ENCODE assay signal across 26 cellular contexts in the genomic region with DNA sequence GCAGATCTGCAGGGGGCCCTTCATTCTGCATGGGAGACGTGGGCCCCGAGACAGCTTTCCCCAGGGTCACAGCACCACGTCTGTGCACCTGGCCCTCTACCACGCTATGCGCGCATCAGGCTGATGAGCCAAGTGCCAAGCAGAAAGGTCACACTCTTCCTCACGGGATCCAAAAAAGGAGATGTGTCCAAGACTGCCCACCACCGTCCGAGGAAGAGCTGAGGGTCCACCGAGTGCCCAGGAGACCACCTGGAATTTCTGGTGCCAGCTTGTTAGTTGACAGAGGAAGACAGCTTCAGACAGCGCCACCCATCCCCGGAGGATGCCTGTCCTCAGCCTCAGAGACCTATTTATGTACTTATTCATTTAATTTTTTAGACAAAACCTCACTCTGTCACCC.
DNase-seq lines count a peak whose midpoint lies in the region; ATAC-seq, FAIRE-seq and TF ChIP-seq lines count a peak whose summit lies in the region.
"Had no signal": no experiment of that assay in that cellular context is flagged by ENCODE, and none has a peak within 500 bp of the region (broad histone marks: within the 10 kb centered on the region; RNA-seq: fewer than 3 reads in every experiment).

No MANE protein-coding gene starts in this region.

- H3K4me3 Mint-ChIP-seq in activated CD4-positive, alpha-beta memory T cell treated with anti-CD3 and anti-CD28 coated beads, Interleukin-2, amount 10 ng/mL, durations not matched to agents 7 days and 5 days = no peak overlapping the region
- H3K4me3 Mint-ChIP-seq: CD8-positive, alpha-beta T cell had no signal

- no peak overlapping the region for H3K56ac ChIP-seq in H1 (replicated peaks; ENCODE audit: insufficient read length, low read depth, low read length)

- no peak overlapping the region for H2BK5ac ChIP-seq in H1 (ENCODE audit: low read depth, low read length)

- no peaks in the 10 kb centered on the region for H4K20me1 ChIP-seq in H1 (replicated peaks in 1 of 2; ENCODE audit: control insufficient read depth in 1 of 2, insufficient read depth in 2 of 2, low read length in 2 of 2)

- no peak overlapping the region; the same call in 1 of the 2 replicates for H4K8ac ChIP-seq in H1 (ENCODE audit: extremely low read depth, insufficient read depth, low read length)

- POLR2A ChIA-PET in H1 (lab: Charles Lee; ENCODE audit: partially characterized antibody) = no interaction called here
- POLR2A ChIA-PET in activated CD4-positive, alpha-beta memory T cell treated with anti-CD3 and anti-CD28 coated beads, Interleukin-2, amount 10 ng/mL, durations not matched to agents 7 days and 5 days (lab: Charles Lee) = no interaction called here

- TF ChIP-seq POLR2A in H1 (IDR thresholded peaks at IDR 0.05; ENCODE audit: control extremely low read depth in 1 of 2, low read depth in 2 of 2, low read length in 2 of 2) (no peak), gastrocnemius medialis (IDR thresholded peaks at IDR 0.05) (no peak)

- H2BK20ac ChIP-seq in H1 (ENCODE audit: low read length) = 0 out of 2 replicates have a peak overlapping the region, but pooled peaks have one; percentile 61

- no peaks in the 10 kb centered on the region for H3K36me3 Mint-ChIP-seq in activated CD4-positive, alpha-beta memory T cell treated with anti-CD3 and anti-CD28 coated beads, Interleukin-2, amount 10 ng/mL, durations not matched to agents 7 days and 5 days (ENCODE audit: low read depth)
- H3K36me3 Mint-ChIP-seq: CD8-positive, alpha-beta T cell had no signal

- H3K4me1 ChIP-seq in right cardiac atrium (ENCODE audit: control insufficient read depth, insufficient read depth, low read length) = peaks cover 31% of the 10 kb centered on the region
- H3K4me1 ChIP-seq in H1 (replicated peaks in 1 of 4; ENCODE audit: control insufficient read depth in 3 of 4, insufficient read depth in 4 of 4, low read length in 3 of 4) = peaks cover 5 to 26% (median 6%) of the 10 kb centered on the region in 4 experiments; a peak in 6 of 7 replicates
- peaks cover 79 to 80% of the 10 kb centered on the region in 2 donors for H3K4me1 ChIP-seq in gastrocnemius medialis
- H3K4me1 ChIP-seq: Caco-2 had no signal

- DNase-seq in right cardiac atrium = no peak
- DNase-seq in left ventricle myocardium superior = no peak
- no peak for DNase-seq in H1 (ENCODE audit: low read depth in 1 of 2, low spot score in 2 of 2)
- DNase-seq in gastrocnemius medialis = no peak
- DNase-seq in UCSD-AML1 (lab: John Stamatoyannopoulos, UW; ENCODE audit: unreplicated experiment) = no peak
- DNase-seq in CD1c-positive myeloid dendritic cell (ENCODE audit: extremely low spot score) = no peak
- DNase-seq in activated CD4-positive, alpha-beta memory T cell treated with anti-CD3 and anti-CD28 coated beads, Interleukin-2, amount 10 ng/mL, durations not matched to agents 7 days and 5 days = no peak
- DNase-seq: C1 segment of cervical spinal cord; Caco-2; CD8-positive, alpha-beta T cell; DMS 273 treated with DMSO at 0.1 percent for 48 hours; DMS79; EL; GDM1; NCI-H1048; NCI-H1417 treated with DMSO at 0.1 percent for 48 hours; NCI-H1694 treated with DMSO at 0.1 percent for 48 hours; NCI-H2081; NCI-H2227 treated with DMSO at 0.1 percent for 48 hours; NCI-H510A; NCI-H69; RPMI8226; SHP77 treated with DMSO at 0.1 percent for 48 hours had no signal

- no peaks in the 10 kb centered on the region for H3K9me3 Mint-ChIP-seq in activated CD4-positive, alpha-beta memory T cell treated with anti-CD3 and anti-CD28 coated beads, Interleukin-2, amount 10 ng/mL, durations not matched to agents 7 days and 5 days
- H3K9me3 Mint-ChIP-seq: CD8-positive, alpha-beta T cell had no signal

- FAIRE-seq in H1 (lab: Jason Lieb, UNC) = no peak
- FAIRE-seq: GM12878, H54 had no signal

- H2BK15ac ChIP-seq in H1 (ENCODE audit: low read length) = 0 out of 2 replicates have a peak overlapping the region, but pooled peaks have one; percentile 88

- H4K5ac ChIP-seq in H1 (ENCODE audit: insufficient read length, low read depth, low read length) = no peak overlapping the region

- 0 out of 2 replicates have a peak overlapping the region, but pooled peaks have one; percentile 28 for H2AK5ac ChIP-seq in H1 (ENCODE audit: low read depth, low read length)

- H3K9me3 ChIP-seq in right cardiac atrium (ENCODE audit: control insufficient read depth, low read length) (no peaks in the 10 kb centered on the region), H1 (ENCODE audit: insufficient read depth in 2 of 2, low read depth in 1 of 2, low read length in 1 of 2) (no peaks in the 10 kb centered on the region), gastrocnemius medialis (no peaks in the 10 kb centered on the region)
- H3K9me3 ChIP-seq: Caco-2 had no signal

- no peaks in the 10 kb centered on the region for H3K23me2 ChIP-seq in H1 (ENCODE audit: low read depth, low read length)

- H3K18ac ChIP-seq in H1 (ENCODE audit: extremely low read depth, low read length) = no peak overlapping the region

- TF ChIP-seq RAD21 in H1 (IDR thresholded peaks at IDR 0.05 in 1 of 2, conservative IDR thresholded peaks at IDR 0.05 in 1 of 2; ENCODE audit: low read depth in 2 of 2, low read length in 2 of 2) = no peak

- H3K27ac Mint-ChIP-seq in activated CD4-positive, alpha-beta memory T cell treated with anti-CD3 and anti-CD28 coated beads, Interleukin-2, amount 10 ng/mL, durations not matched to agents 7 days and 5 days = no peak overlapping the region
- H3K27ac Mint-ChIP-seq: CD8-positive, alpha-beta T cell had no signal

- H2BK120ac ChIP-seq in H1 (replicated peaks; ENCODE audit: low read depth, low read length) = no peak overlapping the region

- intact Hi-C loops in right cardiac atrium (cut with DNase I) (loop anchor here in 3 of 4 donors (5.0 to 10.0 kb wide), 2 partner anchors 75 to 78 kb away; a partner anchor contains a TSS), left ventricle myocardium superior (cut with micrococcal nuclease) (no loop called here), gastrocnemius medialis (cut with DNase I; ENCODE audit: low total_unique reads) (loop anchor here (5.0 to 10.0 kb wide), 3 partner anchors 250 to 378 kb away; no protein-coding TSS in a partner anchor)

- no peak overlapping the region for H3K23ac ChIP-seq in H1 (ENCODE audit: insufficient read length)

- H4K91ac ChIP-seq in H1 (replicated peaks; ENCODE audit: insufficient read length, low read length) = peak overlapping the region; percentile 20

- in situ Hi-C loops in gastrocnemius medialis (cut with MboI; ENCODE audit: low sequenced_read_pairs in 4 of 4) = loop anchor here in 1 of 4 donors (5.0 kb wide), 1 partner anchor 75 kb away; a partner anchor contains a TSS

- H3K27ac ChIP-seq in right cardiac atrium (ENCODE audit: low read length) (peak overlapping the region; percentile 17), H1 (ENCODE audit: low read depth, low read length) (no peak overlapping the region), gastrocnemius medialis (peak overlapping the region; percentile 92 to 99 (median 94))
- H3K27ac ChIP-seq: HL-60 had no signal

- no peaks in the 10 kb centered on the region for H3K27me3 Mint-ChIP-seq in activated CD4-positive, alpha-beta memory T cell treated with anti-CD3 and anti-CD28 coated beads, Interleukin-2, amount 10 ng/mL, durations not matched to agents 7 days and 5 days

- H2AFZ ChIP-seq in H1 (ENCODE audit: low read length) = no peak overlapping the region

- H3K27me3 ChIP-seq in right cardiac atrium (ENCODE audit: control insufficient read depth, insufficient read depth) (no peaks in the 10 kb centered on the region), H1 (replicated peaks in 1 of 4; ENCODE audit: control insufficient read depth in 3 of 4, extremely low read depth in 1 of 4, insufficient read depth in 3 of 4, low read length in 3 of 4) (peaks cover 0 to 10% (median 6%) of the 10 kb centered on the region in 4 experiments; a peak in 3 of 7 replicates), gastrocnemius medialis (no peaks in the 10 kb centered on the region)

- H3K79me2 ChIP-seq in H1 (ENCODE audit: control insufficient read depth in 1 of 2, insufficient read depth in 2 of 2, low read length in 2 of 2) = no peaks in the 10 kb centered on the region

- H3K4me3 ChIP-seq in right cardiac atrium (ENCODE audit: low read length) (no peak overlapping the region), H1 (ENCODE audit: extremely low read depth in 1 of 4, insufficient read depth in 2 of 4, low read depth in 3 of 4, low read length in 4 of 4) (no peak overlapping the region), gastrocnemius medialis (no peak overlapping the region)
- H3K4me3 ChIP-seq: GM12878 had no signal

- H3K36me3 ChIP-seq in H1 (ENCODE audit: control insufficient read depth in 2 of 4, insufficient read depth in 4 of 4, low read length in 3 of 4) (no peaks in the 10 kb centered on the region), gastrocnemius medialis (no peaks in the 10 kb centered on the region)

- H3K9ac ChIP-seq in H1 (replicated peaks in 1 of 4; ENCODE audit: extremely low read depth in 1 of 4, low read depth in 3 of 4, low read length in 3 of 4) = no peak overlapping the region

- no peak overlapping the region for H3K4ac ChIP-seq in H1 (replicated peaks; ENCODE audit: insufficient read length, low read depth, low read length)

- H3K4me1 Mint-ChIP-seq in activated CD4-positive, alpha-beta memory T cell treated with anti-CD3 and anti-CD28 coated beads, Interleukin-2, amount 10 ng/mL, durations not matched to agents 7 days and 5 days = no peaks in the 10 kb centered on the region

- H3K4me2 ChIP-seq in H1 (ENCODE audit: insufficient read depth in 1 of 2, low read depth in 2 of 2, low read length in 2 of 2) = no peak overlapping the region

- no peak overlapping the region for H3K14ac ChIP-seq in H1 (ENCODE audit: insufficient read length)

- 94% methylated on average over 12 of the region's 12 CpGs for WGBS in right cardiac atrium
- WGBS in H1 (ENCODE audit: extremely low coverage in 1 of 2, insufficient coverage in 1 of 2, insufficient read length in 1 of 2, insufficient replicate concordance in 2 of 2, low coverage in 1 of 2, low lambda C conversion rate in 2 of 2, missing lambda C conversion rate in 1 of 2), 2 experiments = 91% methylated on average over 10 of the region's 12 CpGs; no CpG with 5 or more reads in 1 of the 2 experiments

- TF ChIP-seq CTCF in H1 (IDR thresholded peaks at IDR 0.05; ENCODE audit: control extremely low read depth in 1 of 3, insufficient read depth in 1 of 3, low read depth in 1 of 3, low read length in 3 of 3) (no peak), gastrocnemius medialis (IDR thresholded peaks at IDR 0.05 in 4 of 5, conservative IDR thresholded peaks at IDR 0.05 in 1 of 5) (no peak)

- CTCF ChIA-PET in H1 (lab: Charles Lee; ENCODE audit: partially characterized antibody) = interaction anchor here (1.5 kb wide), 1 partner anchor 90 kb away, joined by 6 read pairs; no protein-coding TSS in a partner anchor
- CTCF ChIA-PET in activated CD4-positive, alpha-beta memory T cell treated with anti-CD3 and anti-CD28 coated beads, Interleukin-2, amount 10 ng/mL, durations not matched to agents 7 days and 5 days (lab: Charles Lee) = no interaction called here

- TF ChIP-seq EP300 in H1 (IDR thresholded peaks at IDR 0.05; ENCODE audit: borderline replicate concordance in 1 of 2, low read depth in 2 of 2, low read length in 2 of 2) = no peak

- 0 out of 2 replicates have a peak overlapping the region, but pooled peaks have one; percentile 35 for H2BK12ac ChIP-seq in H1 (ENCODE audit: low read depth, low read length)

- no peaks in the 10 kb centered on the region for H3K79me1 ChIP-seq in H1 (ENCODE audit: low read depth, low read length)

- ATAC-seq in right cardiac atrium (no peak), left ventricle myocardium superior (no peak), gastrocnemius medialis (no peak)
- ATAC-seq: CD8-positive, alpha-beta T cell; GM12878 had no signal
